ENCODE assay signal across 20 cellular contexts in genomic region chr10:33377658-33378025, GRCh38. TPM values are rescaled to one million over a fixed set of nuclear protein-coding genes. Genes with fewer than 3 reads are reported as not detected.
DNase-seq lines count a peak whose midpoint lies in the region; ATAC-seq, FAIRE-seq and TF ChIP-seq lines count a peak whose summit lies in the region.
"Had no signal": no experiment of that assay in that cellular context is flagged by ENCODE, and none has a peak within 500 bp of the region (broad histone marks: within the 10 kb centered on the region; RNA-seq: fewer than 3 reads in every experiment).

No MANE protein-coding gene starts in this region.

- H3K4me1 ChIP-seq in K562 (replicated peaks in 1 of 2; ENCODE audit: control insufficient read depth in 2 of 2, insufficient read depth in 2 of 2, low read length in 2 of 2): no peaks in the 10 kb centered on the region

- H3K27me3 ChIP-seq in K562 (ENCODE audit: control insufficient read depth in 2 of 2, insufficient read depth in 2 of 2, low read length in 2 of 2): no peaks in the 10 kb centered on the region; a peak in 1 of 5 replicates
- H3K27me3 ChIP-seq: heart right ventricle had no signal

- CTCF ChIA-PET in Calu3 (lab: Charles Lee) (interaction anchor here (0.8 to 1.1 kb wide), 2 partner anchors 10 to 11 kb away, joined by 3 to 6 read pairs; no protein-coding TSS in a partner anchor), K562 (lab: Yijun Ruan, JAX; ENCODE audit: low intra/inter-chr PET ratio) (no interaction called here)

- TF ChIP-seq POLR2A in K562 (conservative IDR thresholded peaks at IDR 0.05): no peak

- no peak overlapping the region for H3K9ac ChIP-seq in K562 (ENCODE audit: insufficient read depth in 1 of 2, low read depth in 2 of 2, low read length in 2 of 2)

- no peak overlapping the region for H3K4me3 ChIP-seq in K562
- H3K4me3 ChIP-seq: dorsolateral prefrontal cortex, heart right ventricle, left ventricle myocardium inferior, thoracic aorta had no signal

- no peaks in the 10 kb centered on the region for H3K9me3 ChIP-seq in K562 (replicated peaks; ENCODE audit: control insufficient read depth, insufficient read depth, low read depth, low read length)
- H3K9me3 ChIP-seq: heart right ventricle, left ventricle myocardium inferior, thoracic aorta had no signal

- no peak overlapping the region for H3K4me3 Mint-ChIP-seq in Calu3 (ENCODE audit: low read depth, unreplicated experiment)
- H3K4me3 Mint-ChIP-seq: activated CD4-positive, alpha-beta T cell treated with anti-CD3 and anti-CD28 coated beads, Interleukin-2, amount 10 ng/mL, durations not matched to agents 7 days and 5 days; CD4-positive, alpha-beta T cell; nephron had no signal

- DNase-seq in Calu3 (no peak), LHCN-M2 (ENCODE audit: low read depth) (peak; percentile 76), K562 (ENCODE audit: extremely low read depth in 1 of 4, low spot score in 3 of 4) (no peak), kidney glomerular epithelial cell (lab: John Stamatoyannopoulos, UW) (peak; percentile 6), foreskin melanocyte (no peak), GM19238 (ENCODE audit: insufficient read length, low spot score) (no peak)
- no peak for DNase-seq in activated CD8-positive, alpha-beta memory T cell treated with anti-CD3 and anti-CD28 coated beads, Interleukin-2, amount 50 U/mL, for 48 hours
- DNase-seq: activated CD4-positive, alpha-beta T cell treated with anti-CD3 and anti-CD28 coated beads, Interleukin-2, amount 10 ng/mL, durations not matched to agents 7 days and 5 days; activated naive CD4-positive, alpha-beta T cell treated with Interleukin-2 at 50 U/mL for 16 hours; CD4-positive, alpha-beta T cell; dorsolateral prefrontal cortex; GDM1; heart right ventricle; left ventricle myocardium inferior; NCI-H1092 treated with DMSO at 0.1 percent for 48 hours; NCI-H2227 treated with DMSO at 0.1 percent for 48 hours; small intestine had no signal

- POLR2A ChIA-PET in K562 (lab: Yijun Ruan, JAX): no interaction called here

- peaks cover 2% of the 10 kb centered on the region for H3K9me3 Mint-ChIP-seq in Calu3 (ENCODE audit: low read depth, unreplicated experiment)
- H3K9me3 Mint-ChIP-seq: CD4-positive, alpha-beta T cell had no signal

- no peaks in the 10 kb centered on the region for H3K9me1 ChIP-seq in K562 (ENCODE audit: control insufficient read depth, insufficient read depth, low read length)

- FAIRE-seq in K562 (lab: Jason Lieb, UNC): no peak
- FAIRE-seq: small intestine had no signal

- H3K36me3 ChIP-seq in K562 (ENCODE audit: control insufficient read depth, insufficient read depth, low read length): no peaks in the 10 kb centered on the region
- H3K36me3 ChIP-seq: heart right ventricle, left ventricle myocardium inferior, thoracic aorta had no signal

- H4K20me1 ChIP-seq in K562 (replicated peaks; ENCODE audit: control insufficient read depth, insufficient read depth, low read length): no peaks in the 10 kb centered on the region

- no peak overlapping the region for H3K4me2 ChIP-seq in K562 (ENCODE audit: insufficient read depth, low read length)

- ATAC-seq in K562 (no peak), HG02763 (IDR thresholded peaks at IDR 0.05; ENCODE audit: unreplicated experiment) (no peak)
- ATAC-seq: heart right ventricle had no signal

- peaks cover 22% of the 10 kb centered on the region for H3K4me1 Mint-ChIP-seq in Calu3 (ENCODE audit: low read depth, unreplicated experiment)
- H3K4me1 Mint-ChIP-seq: activated CD4-positive, alpha-beta T cell treated with anti-CD3 and anti-CD28 coated beads, Interleukin-2, amount 10 ng/mL, durations not matched to agents 7 days and 5 days had no signal

- in situ Hi-C loops in K562 (cut with MboI): no loop called here

- no peak for TF ChIP-seq RAD21 in K562 (CRISPR knock-in tag; conservative IDR thresholded peaks at IDR 0.05 in 1 of 2, IDR thresholded peaks at IDR 0.05 in 1 of 2)

- H3K27ac Mint-ChIP-seq in Calu3 (ENCODE audit: unreplicated experiment): peak overlapping the region; percentile 61
- H3K27ac Mint-ChIP-seq: activated CD4-positive, alpha-beta T cell treated with anti-CD3 and anti-CD28 coated beads, Interleukin-2, amount 10 ng/mL, durations not matched to agents 7 days and 5 days; CD4-positive, alpha-beta T cell; nephron had no signal

- intact Hi-C loops in Calu3 (cut with micrococcal nuclease; ENCODE audit: unreplicated experiment): no loop called here
- intact Hi-C loops in K562 (cut with micrococcal nuclease): no loop called here

- TF ChIP-seq EP300 in K562 (IDR thresholded peaks at IDR 0.05; ENCODE audit: low read length): no peak

- H3K27ac ChIP-seq in K562 (ENCODE audit: extremely low read depth, low read depth, low read length): no peak overlapping the region
- H3K27ac ChIP-seq: dorsolateral prefrontal cortex, left ventricle myocardium inferior, thoracic aorta had no signal

- H3K27me3 Mint-ChIP-seq in Calu3 (ENCODE audit: unreplicated experiment): no peaks in the 10 kb centered on the region
- H3K27me3 Mint-ChIP-seq: CD4-positive, alpha-beta T cell had no signal

- no peak overlapping the region for H2AFZ ChIP-seq in K562 (ENCODE audit: low read depth, low read length)

- 5% methylated on average over 4 of the region's 4 CpGs for WGBS in K562 (ENCODE audit: insufficient coverage, low coverage, missing lambda C conversion rate)

- H3K36me3 Mint-ChIP-seq in Calu3 (ENCODE audit: insufficient read depth, unreplicated experiment): no peaks in the 10 kb centered on the region

- TF ChIP-seq CTCF in Calu3 (IDR thresholded peaks at IDR 0.05; ENCODE audit: unreplicated experiment) (no peak), K562 (IDR thresholded peaks at IDR 0.05 in 2 of 3, conservative IDR thresholded peaks at IDR 0.05 in 1 of 3; ENCODE audit: insufficient read depth in 2 of 3, low read depth in 1 of 3, low read length in 3 of 3) (no peak)

- H3K79me2 ChIP-seq in K562 (ENCODE audit: control insufficient read depth, insufficient read depth, low read length): no peaks in the 10 kb centered on the region

- no TSS peak for BruUV-seq in Calu3 (replicated peaks; lab: Mats Ljungman, UMichigan)
- no TSS peak for BruUV-seq in K562 (replicated peaks; lab: Mats Ljungman, UMichigan)

TF ChIP-seq in K562, 482 proteins besides CTCF, POLR2A, EP300 and RAD21 (continues in another document):
- no peak for TF ChIP-seq MBD2 (IDR thresholded peaks at IDR 0.05; ENCODE audit: borderline replicate concordance, low read depth)

RNA-seq across cellular contexts. Expression of gene NRP1, which starts 43.2 kb away (rescaled TPM):
- total RNA-seq in Calu3 (2022) (96.3 and 99.1 TPM in 2 replicates), LHCN-M2 (2014; rRNA removed) (174 and 181 TPM in 2 replicates), K562 (2014; rRNA removed) (0.05 and 0.08 TPM in 2 replicates), K562 (2014; rRNA removed; fragmentation: Illumina TruSeq; extraction: Trizol) (not detected in 2 replicates), K562 (2015; rRNA removed; fragmentation: Illumina TruSeq; extraction: Trizol) (0.11 TPM in 1 of 2 replicates, not detected in the other), K562 (2021) (0.38 and 0.54 TPM in 2 replicates)
- 76.1 TPM for polyA plus RNA-seq in LHCN-M2 (2012)
- 0.28 TPM in 1 of 2 replicates, not detected in the other for total RNA-seq in K562 (2011; cell fraction: chromatin; rRNA removed; ENCODE audit: low replicate concordance)
- total RNA-seq in K562 (2011; cell fraction: nucleolus; rRNA removed): 0.26 TPM in 1 of 2 replicates, not detected in the other
- total RNA-seq in K562 (2011; cell fraction: nucleoplasm; rRNA removed): 0.07 and 0.15 TPM in 2 replicates
- polyA plus RNA-seq in K562 (2011; rRNA removed) (0.01 TPM in 1 of 2 replicates, not detected in the other), K562 (2014; fragmentation: Illumina TruSeq; extraction: Trizol) (not detected in 2 replicates), K562 (2014; fragmentation: Nextera tagmentation; extraction: Ambion mirVana) (under 1 TPM in 1 of 2 experiments, not detected in 1; 0.04 TPM), K562 (2014; rRNA removed) (not detected in 2 replicates)
- polyA plus RNA-seq in K562 (2011; cell fraction: cytosol; rRNA removed): 0.04 TPM in 1 of 2 replicates, not detected in the other
- 0.07 TPM in 1 of 2 replicates, not detected in the other for polyA plus RNA-seq in K562 (2011; cell fraction: nucleus; rRNA removed)
- 0.07 and 1.1 TPM in 2 replicates for polyA plus RNA-seq in K562 (2012)
- not detected in 2 replicates for polyA minus RNA-seq in K562 (2011; rRNA and poly(A)+ RNA removed)
- polyA minus RNA-seq in K562 (2011; cell fraction: cytosol; rRNA and poly(A)+ RNA removed): not detected in 2 replicates
- not detected in 2 replicates for polyA minus RNA-seq in K562 (2011; cell fraction: nucleus; rRNA and poly(A)+ RNA removed)

Comparison
In these comparisons a context has a peak if more than half of its experiments do, and no peak if none do; other contexts are left out.
1. DNase-seq: peak in LHCN-M2 (single experiment) and kidney glomerular epithelial cell (single experiment); none in Calu3 (single experiment), K562 (0 of 4), foreskin melanocyte (single experiment), GM19238 (single experiment) and activated CD8-positive, alpha-beta memory T cell treated with anti-CD3 and anti-CD28 coated beads, Interleukin-2, amount 50 U/mL, for 48 hours (single experiment).
2. RNA of gene NRP1, which starts 43.2 kb away (total RNA-seq): 174 to 181 TPM in LHCN-M2 and 96.3 to 99.1 TPM in Calu3; 0.05 to 0.54 TPM in K562; every median in the first group is over 10 times any median in the second.